In genomic region chr4:183094393-183095198, GRCh38 we compare ENCODE assay signal across 1 cellular context.
TF ChIP-seq lines count a peak whose summit lies in the region.

No MANE protein-coding gene starts in this region.

TF ChIP-seq in GM23338, 12 proteins besides CTCF, POLR2A, EP300 and RAD21 (continued from another document):
- TF ChIP-seq REST (IDR thresholded peaks at IDR 0.05; ENCODE audit: unreplicated experiment) (no peak), POLR2AphosphoS5 (IDR thresholded peaks at IDR 0.05; ENCODE audit: low read depth) (no peak), ZNF331 (CRISPR knock-in tag; IDR thresholded peaks at IDR 0.05; ENCODE audit: low read depth) (no peak), ZNF114 (CRISPR knock-in tag; IDR thresholded peaks at IDR 0.05) (no peak), NANOG (IDR thresholded peaks at IDR 0.05; ENCODE audit: borderline replicate concordance) (no peak), JUNB (IDR thresholded peaks at IDR 0.05; ENCODE audit: unreplicated experiment) (no peak)
TF ChIP-seq in GM23338: peak in this region for 0.
